ENCODE assay signal across 29 cellular contexts in the genomic region with DNA sequence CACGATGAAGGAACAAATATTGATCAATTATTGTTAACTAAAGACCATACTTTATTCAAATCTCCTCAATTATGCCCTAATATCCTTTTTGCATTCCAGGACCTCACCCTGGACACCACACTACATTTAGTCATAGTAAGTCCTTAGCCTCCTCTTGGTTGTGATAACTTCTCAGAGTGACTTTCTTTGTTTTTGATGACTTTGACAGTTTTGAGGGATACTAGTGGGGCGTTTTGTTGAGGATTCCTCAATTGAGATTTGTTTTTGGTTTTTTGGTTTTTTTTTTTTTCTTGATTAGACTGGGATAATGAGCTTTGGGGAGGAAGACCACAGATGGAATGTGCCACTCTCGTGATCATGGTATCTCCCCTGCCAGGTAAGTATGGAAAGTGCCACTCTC.
"Had no signal": no experiment of that assay in that cellular context is flagged by ENCODE, and none has a peak within 500 bp of the region (broad histone marks: within the 10 kb centered on the region; RNA-seq: fewer than 3 reads in every experiment).

No MANE protein-coding gene starts in this region.

- H3K27ac Mint-ChIP-seq: dendritic cell treated with granulocyte-macrophage colony-stimulating factor and Interleukin-4, amounts not matched to agents 40 ng/mL and 50 ng/mL, for 4 days; effector memory CD8-positive, alpha-beta T cell; endodermal cell had no signal

- H3K4me3 ChIP-seq: colonic mucosa, coronary artery, dorsolateral prefrontal cortex, esophagus muscularis mucosa, esophagus squamous epithelium, gastrocnemius medialis, gastroesophageal sphincter, heart left ventricle, heart right ventricle had no signal

- H3K4me1 ChIP-seq: colonic mucosa, esophagus muscularis mucosa, esophagus squamous epithelium, foreskin keratinocyte, gastrocnemius medialis, gastroesophageal sphincter, heart left ventricle, heart right ventricle had no signal

- DNase-seq: colonic mucosa; cortex of kidney; dermis blood vessel endothelial cell; dorsolateral prefrontal cortex; effector CD4-positive, alpha-beta T cell; effector CD8-positive, alpha-beta T cell; effector memory CD4-positive, alpha-beta T cell; effector memory CD8-positive, alpha-beta T cell; endodermal cell; erythroblast; esophagus squamous epithelium; foreskin fibroblast; foreskin keratinocyte; foreskin melanocyte; gastrocnemius medialis; glutamatergic neuron; head of caudate nucleus; heart left ventricle; heart right ventricle had no signal

- H3K9me3 Mint-ChIP-seq: dendritic cell treated with granulocyte-macrophage colony-stimulating factor and Interleukin-4, amounts not matched to agents 40 ng/mL and 50 ng/mL, for 4 days; effector memory CD8-positive, alpha-beta T cell; endodermal cell had no signal

- H3K36me3 ChIP-seq: colonic mucosa, esophagus muscularis mucosa, esophagus squamous epithelium, gastrocnemius medialis, gastroesophageal sphincter, heart left ventricle, heart right ventricle had no signal

- H3K27ac ChIP-seq: colonic mucosa, coronary artery, dorsolateral prefrontal cortex, epithelial cell of prostate, esophagus muscularis mucosa, esophagus squamous epithelium, foreskin keratinocyte, gastrocnemius medialis, gastroesophageal sphincter, heart left ventricle, heart right ventricle had no signal

- H3K27me3 ChIP-seq: colonic mucosa, gastrocnemius medialis had no signal

- ATAC-seq: effector memory CD8-positive, alpha-beta T cell; esophagus mucosa; foreskin keratinocyte; gastrocnemius medialis; gastroesophageal sphincter; heart left ventricle; heart right ventricle had no signal

- H3K4me3 Mint-ChIP-seq: dendritic cell treated with granulocyte-macrophage colony-stimulating factor and Interleukin-4, amounts not matched to agents 40 ng/mL and 50 ng/mL, for 4 days; effector memory CD8-positive, alpha-beta T cell; endodermal cell had no signal

- H3K27me3 Mint-ChIP-seq: effector memory CD8-positive, alpha-beta T cell had no signal

- H3K9me3 ChIP-seq: colonic mucosa, esophagus muscularis mucosa, esophagus squamous epithelium, gastrocnemius medialis, gastroesophageal sphincter, heart left ventricle had no signal

- FAIRE-seq: colon, endometrium, endothelial cell of umbilical vein, frontal cortex had no signal
